Comparison of ENCODE assay signal across 1 cellular context in the genomic region with DNA sequence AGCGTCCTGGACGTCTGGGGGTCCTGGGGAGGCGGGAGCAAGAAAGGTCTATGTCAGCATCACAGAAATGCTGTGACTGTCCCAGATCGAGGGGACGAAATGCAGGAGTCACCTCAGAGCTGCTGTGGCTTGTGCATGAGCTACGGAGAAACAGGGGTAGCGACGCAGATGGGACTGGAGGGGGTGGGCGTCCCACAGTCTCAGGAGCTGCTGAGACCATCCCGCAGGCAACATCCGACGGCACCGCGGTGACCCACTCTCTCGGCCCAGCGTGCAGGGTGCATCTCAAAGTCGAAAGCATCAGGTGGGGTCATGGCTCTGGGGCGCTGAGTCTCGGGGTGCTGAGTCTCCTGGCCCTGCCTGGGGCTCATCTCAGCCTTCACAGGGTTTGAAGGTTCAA.
TF ChIP-seq lines count a peak whose summit lies in the region.

No MANE protein-coding gene starts in this region.

TF ChIP-seq in GM23338, 12 proteins besides CTCF, POLR2A, EP300 and RAD21:
- TF ChIP-seq, protein P1, sequence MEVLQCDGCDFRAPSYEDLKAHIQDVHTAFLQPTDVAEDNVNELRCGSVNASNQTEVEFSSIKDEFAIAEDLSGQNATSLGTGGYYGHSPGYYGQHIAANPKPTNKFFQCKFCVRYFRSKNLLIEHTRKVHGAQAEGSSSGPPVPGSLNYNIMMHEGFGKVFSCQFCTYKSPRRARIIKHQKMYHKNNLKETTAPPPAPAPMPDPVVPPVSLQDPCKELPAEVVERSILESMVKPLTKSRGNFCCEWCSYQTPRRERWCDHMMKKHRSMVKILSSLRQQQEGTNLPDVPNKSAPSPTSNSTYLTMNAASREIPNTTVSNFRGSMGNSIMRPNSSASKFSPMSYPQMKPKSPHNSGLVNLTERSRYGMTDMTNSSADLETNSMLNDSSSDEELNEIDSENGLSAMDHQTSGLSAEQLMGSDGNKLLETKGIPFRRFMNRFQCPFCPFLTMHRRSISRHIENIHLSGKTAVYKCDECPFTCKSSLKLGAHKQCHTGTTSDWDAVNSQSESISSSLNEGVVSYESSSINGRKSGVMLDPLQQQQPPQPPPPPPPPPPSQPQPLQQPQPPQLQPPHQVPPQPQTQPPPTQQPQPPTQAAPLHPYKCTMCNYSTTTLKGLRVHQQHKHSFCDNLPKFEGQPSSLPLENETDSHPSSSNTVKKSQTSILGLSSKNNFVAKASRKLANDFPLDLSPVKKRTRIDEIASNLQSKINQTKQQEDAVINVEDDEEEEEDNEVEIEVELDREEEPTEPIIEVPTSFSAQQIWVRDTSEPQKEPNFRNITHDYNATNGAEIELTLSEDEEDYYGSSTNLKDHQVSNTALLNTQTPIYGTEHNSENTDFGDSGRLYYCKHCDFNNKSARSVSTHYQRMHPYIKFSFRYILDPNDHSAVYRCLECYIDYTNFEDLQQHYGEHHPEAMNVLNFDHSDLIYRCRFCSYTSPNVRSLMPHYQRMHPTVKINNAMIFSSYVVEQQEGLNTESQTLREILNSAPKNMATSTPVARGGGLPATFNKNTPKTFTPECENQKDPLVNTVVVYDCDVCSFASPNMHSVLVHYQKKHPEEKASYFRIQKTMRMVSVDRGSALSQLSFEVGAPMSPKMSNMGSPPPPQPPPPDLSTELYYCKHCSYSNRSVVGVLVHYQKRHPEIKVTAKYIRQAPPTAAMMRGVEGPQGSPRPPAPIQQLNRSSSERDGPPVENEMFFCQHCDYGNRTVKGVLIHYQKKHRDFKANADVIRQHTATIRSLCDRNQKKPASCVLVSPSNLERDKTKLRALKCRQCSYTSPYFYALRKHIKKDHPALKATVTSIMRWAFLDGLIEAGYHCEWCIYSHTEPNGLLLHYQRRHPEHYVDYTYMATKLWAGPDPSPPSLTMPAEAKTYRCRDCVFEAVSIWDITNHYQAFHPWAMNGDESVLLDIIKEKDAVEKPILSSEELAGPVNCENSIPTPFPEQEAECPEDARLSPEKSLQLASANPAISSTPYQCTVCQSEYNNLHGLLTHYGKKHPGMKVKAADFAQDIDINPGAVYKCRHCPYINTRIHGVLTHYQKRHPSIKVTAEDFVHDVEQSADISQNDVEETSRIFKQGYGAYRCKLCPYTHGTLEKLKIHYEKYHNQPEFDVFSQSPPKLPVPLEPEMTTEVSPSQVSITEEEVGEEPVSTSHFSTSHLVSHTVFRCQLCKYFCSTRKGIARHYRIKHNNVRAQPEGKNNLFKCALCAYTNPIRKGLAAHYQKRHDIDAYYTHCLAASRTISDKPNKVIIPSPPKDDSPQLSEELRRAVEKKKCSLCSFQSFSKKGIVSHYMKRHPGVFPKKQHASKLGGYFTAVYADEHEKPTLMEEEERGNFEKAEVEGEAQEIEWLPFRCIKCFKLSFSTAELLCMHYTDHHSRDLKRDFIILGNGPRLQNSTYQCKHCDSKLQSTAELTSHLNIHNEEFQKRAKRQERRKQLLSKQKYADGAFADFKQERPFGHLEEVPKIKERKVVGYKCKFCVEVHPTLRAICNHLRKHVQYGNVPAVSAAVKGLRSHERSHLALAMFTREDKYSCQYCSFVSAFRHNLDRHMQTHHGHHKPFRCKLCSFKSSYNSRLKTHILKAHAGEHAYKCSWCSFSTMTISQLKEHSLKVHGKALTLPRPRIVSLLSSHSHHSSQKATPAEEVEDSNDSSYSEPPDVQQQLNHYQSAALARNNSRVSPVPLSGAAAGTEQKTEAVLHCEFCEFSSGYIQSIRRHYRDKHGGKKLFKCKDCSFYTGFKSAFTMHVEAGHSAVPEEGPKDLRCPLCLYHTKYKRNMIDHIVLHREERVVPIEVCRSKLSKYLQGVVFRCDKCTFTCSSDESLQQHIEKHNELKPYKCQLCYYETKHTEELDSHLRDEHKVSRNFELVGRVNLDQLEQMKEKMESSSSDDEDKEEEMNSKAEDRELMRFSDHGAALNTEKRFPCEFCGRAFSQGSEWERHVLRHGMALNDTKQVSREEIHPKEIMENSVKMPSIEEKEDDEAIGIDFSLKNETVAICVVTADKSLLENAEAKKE (CRISPR knock-in tag; IDR thresholded peaks at IDR 0.05): no peak
- TF ChIP-seq EZH2 (IDR thresholded peaks at IDR 0.05; ENCODE audit: low read depth, unreplicated experiment): no peak
- TF ChIP-seq, protein P2, sequence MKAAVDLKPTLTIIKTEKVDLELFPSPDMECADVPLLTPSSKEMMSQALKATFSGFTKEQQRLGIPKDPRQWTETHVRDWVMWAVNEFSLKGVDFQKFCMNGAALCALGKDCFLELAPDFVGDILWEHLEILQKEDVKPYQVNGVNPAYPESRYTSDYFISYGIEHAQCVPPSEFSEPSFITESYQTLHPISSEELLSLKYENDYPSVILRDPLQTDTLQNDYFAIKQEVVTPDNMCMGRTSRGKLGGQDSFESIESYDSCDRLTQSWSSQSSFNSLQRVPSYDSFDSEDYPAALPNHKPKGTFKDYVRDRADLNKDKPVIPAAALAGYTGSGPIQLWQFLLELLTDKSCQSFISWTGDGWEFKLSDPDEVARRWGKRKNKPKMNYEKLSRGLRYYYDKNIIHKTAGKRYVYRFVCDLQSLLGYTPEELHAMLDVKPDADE (IDR thresholded peaks at IDR 0.05): no peak
- no peak for TF ChIP-seq ZNF114 (CRISPR knock-in tag; IDR thresholded peaks at IDR 0.05)
- TF ChIP-seq, protein P3, sequence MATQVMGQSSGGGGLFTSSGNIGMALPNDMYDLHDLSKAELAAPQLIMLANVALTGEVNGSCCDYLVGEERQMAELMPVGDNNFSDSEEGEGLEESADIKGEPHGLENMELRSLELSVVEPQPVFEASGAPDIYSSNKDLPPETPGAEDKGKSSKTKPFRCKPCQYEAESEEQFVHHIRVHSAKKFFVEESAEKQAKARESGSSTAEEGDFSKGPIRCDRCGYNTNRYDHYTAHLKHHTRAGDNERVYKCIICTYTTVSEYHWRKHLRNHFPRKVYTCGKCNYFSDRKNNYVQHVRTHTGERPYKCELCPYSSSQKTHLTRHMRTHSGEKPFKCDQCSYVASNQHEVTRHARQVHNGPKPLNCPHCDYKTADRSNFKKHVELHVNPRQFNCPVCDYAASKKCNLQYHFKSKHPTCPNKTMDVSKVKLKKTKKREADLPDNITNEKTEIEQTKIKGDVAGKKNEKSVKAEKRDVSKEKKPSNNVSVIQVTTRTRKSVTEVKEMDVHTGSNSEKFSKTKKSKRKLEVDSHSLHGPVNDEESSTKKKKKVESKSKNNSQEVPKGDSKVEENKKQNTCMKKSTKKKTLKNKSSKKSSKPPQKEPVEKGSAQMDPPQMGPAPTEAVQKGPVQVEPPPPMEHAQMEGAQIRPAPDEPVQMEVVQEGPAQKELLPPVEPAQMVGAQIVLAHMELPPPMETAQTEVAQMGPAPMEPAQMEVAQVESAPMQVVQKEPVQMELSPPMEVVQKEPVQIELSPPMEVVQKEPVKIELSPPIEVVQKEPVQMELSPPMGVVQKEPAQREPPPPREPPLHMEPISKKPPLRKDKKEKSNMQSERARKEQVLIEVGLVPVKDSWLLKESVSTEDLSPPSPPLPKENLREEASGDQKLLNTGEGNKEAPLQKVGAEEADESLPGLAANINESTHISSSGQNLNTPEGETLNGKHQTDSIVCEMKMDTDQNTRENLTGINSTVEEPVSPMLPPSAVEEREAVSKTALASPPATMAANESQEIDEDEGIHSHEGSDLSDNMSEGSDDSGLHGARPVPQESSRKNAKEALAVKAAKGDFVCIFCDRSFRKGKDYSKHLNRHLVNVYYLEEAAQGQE (IDR thresholded peaks at IDR 0.05; ENCODE audit: unreplicated experiment): no peak
- TF ChIP-seq NANOG (IDR thresholded peaks at IDR 0.05; ENCODE audit: borderline replicate concordance): no peak
- no peak for TF ChIP-seq STAT1 (IDR thresholded peaks at IDR 0.05; ENCODE audit: unreplicated experiment)
- no peak for TF ChIP-seq EZH2phosphoT487 (IDR thresholded peaks at IDR 0.05; ENCODE audit: unreplicated experiment)
- TF ChIP-seq ZNF331 (CRISPR knock-in tag; IDR thresholded peaks at IDR 0.05; ENCODE audit: low read depth): no peak
- TF ChIP-seq JUNB (IDR thresholded peaks at IDR 0.05; ENCODE audit: unreplicated experiment): no peak
- TF ChIP-seq POLR2AphosphoS5 (IDR thresholded peaks at IDR 0.05; ENCODE audit: low read depth): no peak
- no peak for TF ChIP-seq CREB1 (CRISPR knock-in tag; IDR thresholded peaks at IDR 0.05; ENCODE audit: low read depth)
